25 cellular contexts compared by ENCODE assay signal in the genomic region with DNA sequence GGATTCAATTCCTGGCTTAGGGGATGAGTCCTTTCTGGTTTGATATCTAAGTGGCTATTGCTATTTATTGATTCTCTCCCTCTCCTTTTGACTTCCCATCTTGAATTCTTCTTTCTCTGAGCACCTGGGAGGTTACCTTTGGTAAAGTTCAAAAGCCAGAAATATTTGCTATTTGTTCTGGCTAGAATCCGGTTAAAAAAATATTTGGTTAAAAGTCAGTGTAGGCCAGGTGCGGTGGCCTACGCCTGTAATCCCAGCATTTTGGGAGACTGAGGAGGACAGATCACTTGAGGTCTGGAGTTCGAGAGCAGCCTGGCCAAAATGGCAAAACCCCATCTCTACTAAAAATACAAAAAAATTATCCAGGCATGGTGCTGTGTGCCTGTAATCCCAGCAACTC. TPM values are rescaled to one million over a fixed set of nuclear protein-coding genes. Genes with fewer than 3 reads are reported as not detected.
A peak's percentile ranks its signal among the peaks of the same experiment; 100 is the strongest.
DNase-seq lines count a peak whose midpoint lies in the region; ATAC-seq and TF ChIP-seq lines count a peak whose summit lies in the region.
"Had no signal": no experiment of that assay in that cellular context is flagged by ENCODE, and none has a peak within 500 bp of the region (broad histone marks: within the 10 kb centered on the region; RNA-seq: fewer than 3 reads in every experiment).

No MANE protein-coding gene starts in this region.

- DNase-seq in HL-60 (ENCODE audit: low read depth in 1 of 2, low spot score in 1 of 2): no peak
- peak in 1 of 3 donors; percentile 59 for DNase-seq in right lobe of liver
- DNase-seq in NCI-H2196 treated with DMSO at 0.1 percent for 48 hours (lab: John Stamatoyannopoulos, UW; ENCODE audit: unreplicated experiment): no peak
- DNase-seq in lower leg skin (ENCODE audit: low spot score in 2 of 2): no peak
- no peak for DNase-seq in nucleus accumbens (lab: John Stamatoyannopoulos, UW)
- DNase-seq in inferior parietal cortex (ENCODE audit: extremely low spot score): no peak
- DNase-seq: 8988T; ACHN; BE2C; C1 segment of cervical spinal cord; CD4-positive, alpha-beta memory T cell; CD4-positive, CD25-positive, alpha-beta regulatory T cell; CD8-positive, alpha-beta memory T cell; COR-L47; DMS 273 treated with DMSO at 0.1 percent for 48 hours; DMS153; DMS53; DMS79; DND-41; EL; GDM1 had no signal

- no peaks in the 10 kb centered on the region for H4K20me1 ChIP-seq in BLaER1
- H4K20me1 ChIP-seq in BLaER1 treated with 17β-estradiol and CSF1 and Interleukin-3, amounts not matched to agents 10 nM and 100 nM: no peaks in the 10 kb centered on the region

- H3K4me1 ChIP-seq in BLaER1 (peaks cover 7% of the 10 kb centered on the region; the same call in 1 of the 2 replicates), right lobe of liver (peaks cover 0 to 13% (median 5%) of the 10 kb centered on the region in 4 donors)
- H3K4me1 ChIP-seq in BLaER1 treated with 17β-estradiol and CSF1 and Interleukin-3, amounts not matched to agents 10 nM and 100 nM: peaks cover 0 to 21% (median 8%) of the 10 kb centered on the region in 10 experiments; a peak in 11 of 20 replicates
- H3K4me1 ChIP-seq: BE2C had no signal

- H3K4me3 ChIP-seq in BLaER1 (no peak overlapping the region), HL-60 (replicated peaks; ENCODE audit: insufficient read depth, low read length) (no peak overlapping the region), right lobe of liver (no peak overlapping the region), lower leg skin (ENCODE audit: low read depth, poor library complexity, severe bottlenecking) (no peak overlapping the region)
- H3K4me3 ChIP-seq in BLaER1 treated with 17β-estradiol and CSF1 and Interleukin-3, amounts not matched to agents 10 nM and 100 nM: no peak overlapping the region
- H3K4me3 ChIP-seq: GM12878 had no signal

- WGBS in right lobe of liver (ENCODE audit: insufficient coverage, low coverage, low lambda C conversion rate, missing lambda C conversion rate): 19% methylated on average over 4 of the region's 4 CpGs
- 95 to 96% methylated on average over 4 of the region's 4 CpGs for WGBS in lower leg skin, 2 donors

- TF ChIP-seq CTCF in HL-60 (IDR thresholded peaks at IDR 0.05; ENCODE audit: insufficient read depth, low read length) (no peak), right lobe of liver (IDR thresholded peaks at IDR 0.05) (no peak), lower leg skin (IDR thresholded peaks at IDR 0.05) (no peak)

- H3K4me2 ChIP-seq in BLaER1: 0 out of 2 replicates have a peak overlapping the region, but pooled peaks have one; percentile 12
- peak overlapping the region in 8 of 11 experiments; percentile 1 to 35 (median 8); a peak in 7 of 22 replicates for H3K4me2 ChIP-seq in BLaER1 treated with 17β-estradiol and CSF1 and Interleukin-3, amounts not matched to agents 10 nM and 100 nM

- TF ChIP-seq POLR2A in right lobe of liver (IDR thresholded peaks at IDR 0.05): no peak
- no peak for TF ChIP-seq POLR2A in lower leg skin (IDR thresholded peaks at IDR 0.05)

- H3K9me3 ChIP-seq in BLaER1 (peaks cover 46% of the 10 kb centered on the region), right lobe of liver (no peaks in the 10 kb centered on the region)
- H3K9me3 ChIP-seq in BLaER1 treated with 17β-estradiol and CSF1 and Interleukin-3, amounts not matched to agents 10 nM and 100 nM (replicated peaks in 1 of 11): peaks cover 30 to 55% (median 47%) of the 10 kb centered on the region in 11 experiments
- H3K9me3 ChIP-seq: BE2C had no signal

- ATAC-seq in right lobe of liver: peak; percentile 53 to 91 (median 76)
- ATAC-seq: GM12878 had no signal

- H3K27ac ChIP-seq in BLaER1: no peak overlapping the region
- H3K27ac ChIP-seq in BLaER1 treated with 17β-estradiol and CSF1 and Interleukin-3, amounts not matched to agents 10 nM and 100 nM: no peak overlapping the region; a peak in 2 of 22 replicates
- H3K27ac ChIP-seq in HL-60 (replicated peaks): peak overlapping the region; percentile 56
- H3K27ac ChIP-seq in right lobe of liver: peak overlapping the region in 1 of 3 donors; percentile 49

- no peaks in the 10 kb centered on the region for H3K36me3 ChIP-seq in BLaER1
- H3K36me3 ChIP-seq in BLaER1 treated with 17β-estradiol and CSF1 and Interleukin-3, amounts not matched to agents 10 nM and 100 nM: 0 out of 22 replicates have a peak, but pooled peaks cover 0 to 6% (median 0%) of the 10 kb centered on the region in 11 experiments
- H3K36me3 ChIP-seq in right lobe of liver: no peaks in the 10 kb centered on the region
- H3K36me3 ChIP-seq: BE2C had no signal

- intact Hi-C loops in right lobe of liver (cut with DNase I): no loop called here
- intact Hi-C loops in lower leg skin (cut with DNase I; ENCODE audit: low total_unique reads): no loop called here

- H3K27me3 ChIP-seq in BLaER1 (no peaks in the 10 kb centered on the region), HL-60 (ENCODE audit: insufficient read depth, poor library complexity, severe bottlenecking) (no peaks in the 10 kb centered on the region), right lobe of liver (no peaks in the 10 kb centered on the region)
- no peaks in the 10 kb centered on the region for H3K27me3 ChIP-seq in BLaER1 treated with 17β-estradiol and CSF1 and Interleukin-3, amounts not matched to agents 10 nM and 100 nM

- H3K9ac ChIP-seq in BLaER1: no peak overlapping the region
- H3K9ac ChIP-seq in BLaER1 treated with 17β-estradiol and CSF1 and Interleukin-3, amounts not matched to agents 10 nM and 100 nM: no peak overlapping the region

RNA-seq across cellular contexts. Expression of a gene that starts 52.2 kb away (rescaled TPM):
- total RNA-seq in right lobe of liver (10 to 100 TPM; 34.6 to 91.6 (median 50.0) TPM), lower leg skin (100 to 1,000 TPM in 3 of 4 donors, 10 to 100 TPM in 1; 76.1 to 149 (median 123) TPM)
- total RNA-seq: G401 had no signal
